Comparison of ENCODE assay signal across 23 cellular contexts in genomic region chr20:24805456-24806233, GRCh38.
"Had no signal": no experiment of that assay in that cellular context is flagged by ENCODE, and none has a peak within 500 bp of the region (broad histone marks: within the 10 kb centered on the region; RNA-seq: fewer than 3 reads in every experiment).

No MANE protein-coding gene starts in this region.

- H3K4me3 ChIP-seq: coronary artery, esophagus squamous epithelium, heart right ventricle, ovary, sigmoid colon, thoracic aorta had no signal

- H3K4me1 ChIP-seq: esophagus squamous epithelium, heart right ventricle, sigmoid colon had no signal

- H3K36me3 ChIP-seq: esophagus squamous epithelium, heart right ventricle, ovary, sigmoid colon, thoracic aorta had no signal

- H3K9me3 ChIP-seq: esophagus squamous epithelium, heart right ventricle, ovary, sigmoid colon, thoracic aorta had no signal

- FAIRE-seq: endometrium had no signal

- H3K27me3 ChIP-seq: ovary had no signal

- H3K27ac ChIP-seq: coronary artery, esophagus squamous epithelium, heart right ventricle, ovary, sigmoid colon, thoracic aorta had no signal

- DNase-seq: dermis blood vessel endothelial cell; effector memory CD4-positive, alpha-beta T cell; erythroblast; esophagus squamous epithelium; foreskin melanocyte; glutamatergic neuron; heart right ventricle; hippocampal formation; immature natural killer cell; islet precursor cell; kidney glomerular epithelial cell; mammary epithelial cell; mesendoderm; midbrain; naive thymus-derived CD4-positive, alpha-beta T cell; occipital lobe; ovary; sigmoid colon; stimulated activated naive B cell treated with anti-CD40 and anti-IgM and Interleukin-4, amounts not matched to agents 10 μg/mL and 1 μg/mL and 100 μg/mL, for 72 hours; trophoblast cell had no signal

- ATAC-seq: heart right ventricle; naive thymus-derived CD4-positive, alpha-beta T cell; stimulated activated naive B cell treated with anti-CD40 and anti-IgM and Interleukin-4, amounts not matched to agents 10 μg/mL and 1 μg/mL and 100 μg/mL, for 72 hours had no signal
